In genomic region chr11:58926695-58927094, GRCh38 we compare ENCODE assay signal across 14 cellular contexts. TPM values are rescaled to one million over a fixed set of nuclear protein-coding genes. Genes with fewer than 3 reads are reported as not detected.
DNase-seq lines count a peak whose midpoint lies in the region; ATAC-seq and TF ChIP-seq lines count a peak whose summit lies in the region.
"Had no signal": no experiment of that assay in that cellular context is flagged by ENCODE, and none has a peak within 500 bp of the region (broad histone marks: within the 10 kb centered on the region; RNA-seq: fewer than 3 reads in every experiment).

No MANE protein-coding gene starts in this region.

- no peaks in the 10 kb centered on the region for H4K20me1 ChIP-seq in osteoblast (ENCODE audit: insufficient read depth, low read length)

- H2AFZ ChIP-seq in osteoblast (ENCODE audit: low read length), result no peak overlapping the region

- no peaks in the 10 kb centered on the region for H3K27me3 ChIP-seq in osteoblast (ENCODE audit: insufficient read depth, low read length)

- H3K36me3 ChIP-seq in osteoblast (ENCODE audit: insufficient read depth, low read length), result no peaks in the 10 kb centered on the region

- no peak overlapping the region for H3K4me3 ChIP-seq in fibroblast of mammary gland (ENCODE audit: control insufficient read depth, low read depth, low read length)
- no peak overlapping the region for H3K4me3 ChIP-seq in osteoblast (ENCODE audit: insufficient read depth, low read length)

- TF ChIP-seq CTCF in C4-2B (conservative IDR thresholded peaks at IDR 0.05) (no peak), fibroblast of mammary gland (conservative IDR thresholded peaks at IDR 0.05; ENCODE audit: control insufficient read depth, insufficient read depth, low read depth, low read length) (no peak), osteoblast (IDR thresholded peaks at IDR 0.05; ENCODE audit: extremely low read depth, low read depth, low read length) (no peak)

- no peak for TF ChIP-seq POLR2A in erythroblast (IDR thresholded peaks at IDR 0.05; ENCODE audit: low read length)

- no peaks in the 10 kb centered on the region for H3K79me2 ChIP-seq in osteoblast (ENCODE audit: insufficient read depth, low read length)

- DNase-seq in NCI-H82 (lab: John Stamatoyannopoulos, UW) (peak; percentile 27), fibroblast of mammary gland (ENCODE audit: low read depth) (peak; percentile 73), osteoblast (ENCODE audit: insufficient read length, low spot score, missing footprints) (no peak), SK-N-DZ (ENCODE audit: low spot score) (no peak), NCI-H2196 treated with DMSO at 0.1 percent for 48 hours (lab: John Stamatoyannopoulos, UW; ENCODE audit: unreplicated experiment) (no peak), erythroblast (lab: John Stamatoyannopoulos, UW) (no peak)
- no peak for DNase-seq in stimulated activated naive CD8-positive, alpha-beta T cell treated with anti-CD3 and anti-CD28 coated beads, Interleukin-15, amount 100 ng/mL, for 72 hours
- DNase-seq: activated CD4-positive, CD25-positive, alpha-beta regulatory T cell; activated CD8-positive, alpha-beta memory T cell treated with anti-CD3 and anti-CD28 coated beads, Interleukin-2, amount 50 U/mL, for 4 hours; cerebellar nuclear complex had no signal

- ATAC-seq in stimulated activated naive CD8-positive, alpha-beta T cell treated with anti-CD3 and anti-CD28 coated beads, Interleukin-15, amount 100 ng/mL, for 72 hours, result no peak

- H3K4me3 Mint-ChIP-seq in stimulated activated naive CD8-positive, alpha-beta T cell treated with anti-CD3 and anti-CD28 coated beads, Interleukin-15, amount 100 ng/mL, for 72 hours, result no peak overlapping the region
- H3K4me3 Mint-ChIP-seq: activated naive CD4-positive, alpha-beta T cell treated with anti-CD3 and anti-CD28 coated beads, Interleukin-2, amount 50 U/mL, for 24 hours had no signal

- H3K4me1 Mint-ChIP-seq in stimulated activated naive CD8-positive, alpha-beta T cell treated with anti-CD3 and anti-CD28 coated beads, Interleukin-15, amount 100 ng/mL, for 72 hours, result peaks cover 25% of the 10 kb centered on the region

- H3K9me3 Mint-ChIP-seq in stimulated activated naive CD8-positive, alpha-beta T cell treated with anti-CD3 and anti-CD28 coated beads, Interleukin-15, amount 100 ng/mL, for 72 hours, result no peaks in the 10 kb centered on the region
- H3K9me3 Mint-ChIP-seq: activated naive CD4-positive, alpha-beta T cell treated with anti-CD3 and anti-CD28 coated beads, Interleukin-2, amount 50 U/mL, for 24 hours had no signal

- peaks cover 22% of the 10 kb centered on the region for H3K27me3 Mint-ChIP-seq in stimulated activated naive CD8-positive, alpha-beta T cell treated with anti-CD3 and anti-CD28 coated beads, Interleukin-15, amount 100 ng/mL, for 72 hours

- peaks cover 24% of the 10 kb centered on the region for H3K4me1 ChIP-seq in osteoblast (ENCODE audit: insufficient read depth, low read length)

- no peak overlapping the region for H3K27ac Mint-ChIP-seq in stimulated activated naive CD8-positive, alpha-beta T cell treated with anti-CD3 and anti-CD28 coated beads, Interleukin-15, amount 100 ng/mL, for 72 hours
- H3K27ac Mint-ChIP-seq: activated naive CD4-positive, alpha-beta T cell treated with anti-CD3 and anti-CD28 coated beads, Interleukin-2, amount 50 U/mL, for 24 hours had no signal

- H3K4me2 ChIP-seq in osteoblast (ENCODE audit: insufficient read depth, low read length), result peak overlapping the region; percentile 10

- H3K9me3 ChIP-seq in osteoblast (ENCODE audit: low read depth, low read length), result no peaks in the 10 kb centered on the region

- H3K27ac ChIP-seq in C4-2B, result peak overlapping the region; percentile 91; the same call in 1 of the 2 replicates
- H3K27ac ChIP-seq in osteoblast (ENCODE audit: low read depth, low read length), result no peak overlapping the region

RNA-seq across cellular contexts. Expression of gene GLYATL1, which starts 12.6 kb away (rescaled TPM):
- 0.29 TPM in 1 of 2 replicates, not detected in the other for total RNA-seq in osteoblast
- 0.67 and 0.95 TPM in 2 replicates for polyA plus RNA-seq in SK-N-DZ (2014; cell fraction: cytosol; rRNA removed)
- polyA plus RNA-seq in SK-N-DZ (2014; cell fraction: nucleus; rRNA removed), result 0.92 and 2.3 TPM in 2 replicates
- total RNA-seq: CD4-positive, CD25-positive, alpha-beta regulatory T cell; SK-MEL-5 had no signal
- polyA plus RNA-seq: CD4-positive, CD25-positive, alpha-beta regulatory T cell had no signal

Comparison
In these comparisons a context has a peak if more than half of its experiments do, and no peak if none do; other contexts are left out.
1. DNase-seq: peak in NCI-H82 (single experiment) and fibroblast of mammary gland (single experiment); none in osteoblast (single experiment), SK-N-DZ (single experiment), stimulated activated naive CD8-positive, alpha-beta T cell treated with anti-CD3 and anti-CD28 coated beads, Interleukin-15, amount 100 ng/mL, for 72 hours (0 of 2), NCI-H2196 treated with DMSO at 0.1 percent for 48 hours (single experiment) and erythroblast (0 of 2).